8 cellular contexts compared by ENCODE assay signal in genomic region chr6:24283043-24283985, GRCh38.
A peak's percentile ranks its signal among the peaks of the same experiment; 100 is the strongest.
DNase-seq lines count a peak whose midpoint lies in the region; ATAC-seq and TF ChIP-seq lines count a peak whose summit lies in the region.

No MANE protein-coding gene starts in this region.

- TF ChIP-seq CTCF in cardiac fibroblast (IDR thresholded peaks at IDR 0.05; ENCODE audit: low read depth, low read length), result peak; percentile 68

- peak; percentile 61 for DNase-seq in AG08396 (ENCODE audit: low spot score)
- DNase-seq in NCI-H128 (lab: John Stamatoyannopoulos, UW; ENCODE audit: unreplicated experiment), result peak; percentile 81
- peak; percentile 84 to 91 for DNase-seq in cardiac fibroblast (ENCODE audit: low read depth in 2 of 2)
- DNase-seq in inferior parietal cortex (ENCODE audit: extremely low spot score), result peak; percentile 76
- peak; percentile 14 for DNase-seq in stimulated activated CD4-positive, alpha-beta T cell treated with anti-CD3 and anti-CD28 coated beads, Interleukin-12 subunit alpha, Interleukin-12 subunit beta, amount 100 ng/mL, for 4 hours

- ATAC-seq in GM18508 (IDR thresholded peaks at IDR 0.05; ENCODE audit: insufficient read depth, unreplicated experiment) (peak; percentile 79), HG02938 (IDR thresholded peaks at IDR 0.05; ENCODE audit: unreplicated experiment) (peak; percentile 72), SK-N-SH treated with all-trans-retinoic acid at 6 μM for 48 hours (peak; percentile 99)

- no peak overlapping the region for H3K4me3 ChIP-seq in cardiac fibroblast (replicated peaks in 1 of 2; ENCODE audit: low read depth in 2 of 2, low read length in 2 of 2)

TF ChIP-seq in SK-N-SH treated with all-trans-retinoic acid at 6 μM for 48 hours, 23 proteins besides CTCF, POLR2A, EP300 and RAD21:
- no peak for TF ChIP-seq ZNF565 (CRISPR knock-in tag; conservative IDR thresholded peaks at IDR 0.05; ENCODE audit: low read depth)
- TF ChIP-seq CSDC2 (CRISPR knock-in tag; IDR thresholded peaks at IDR 0.05), result no peak
- no peak for TF ChIP-seq ESRRG (CRISPR knock-in tag; IDR thresholded peaks at IDR 0.05)
- TF ChIP-seq CSRNP3 (CRISPR knock-in tag; IDR thresholded peaks at IDR 0.05), result no peak
- no peak for TF ChIP-seq ZNF70 (CRISPR knock-in tag; IDR thresholded peaks at IDR 0.05)
- TF ChIP-seq SNAI2 (CRISPR knock-in tag; IDR thresholded peaks at IDR 0.05), result no peak
- TF ChIP-seq ZC3H10 (CRISPR knock-in tag; IDR thresholded peaks at IDR 0.05), result no peak
- TF ChIP-seq OSR1 (CRISPR knock-in tag; IDR thresholded peaks at IDR 0.05), result no peak

Comparison
In these comparisons a context has a peak if more than half of its experiments do, and no peak if none do; other contexts are left out.
1. DNase-seq: peak in every context shown above with its lines; median percentile 88 in cardiac fibroblast; 81 in NCI-H128; 76 in inferior parietal cortex; 61 in AG08396; 14 in stimulated activated CD4-positive, alpha-beta T cell treated with anti-CD3 and anti-CD28 coated beads, Interleukin-12 subunit alpha, Interleukin-12 subunit beta, amount 100 ng/mL, for 4 hours.